Comparison of ENCODE assay signal across 1 cellular context in the genomic region with DNA sequence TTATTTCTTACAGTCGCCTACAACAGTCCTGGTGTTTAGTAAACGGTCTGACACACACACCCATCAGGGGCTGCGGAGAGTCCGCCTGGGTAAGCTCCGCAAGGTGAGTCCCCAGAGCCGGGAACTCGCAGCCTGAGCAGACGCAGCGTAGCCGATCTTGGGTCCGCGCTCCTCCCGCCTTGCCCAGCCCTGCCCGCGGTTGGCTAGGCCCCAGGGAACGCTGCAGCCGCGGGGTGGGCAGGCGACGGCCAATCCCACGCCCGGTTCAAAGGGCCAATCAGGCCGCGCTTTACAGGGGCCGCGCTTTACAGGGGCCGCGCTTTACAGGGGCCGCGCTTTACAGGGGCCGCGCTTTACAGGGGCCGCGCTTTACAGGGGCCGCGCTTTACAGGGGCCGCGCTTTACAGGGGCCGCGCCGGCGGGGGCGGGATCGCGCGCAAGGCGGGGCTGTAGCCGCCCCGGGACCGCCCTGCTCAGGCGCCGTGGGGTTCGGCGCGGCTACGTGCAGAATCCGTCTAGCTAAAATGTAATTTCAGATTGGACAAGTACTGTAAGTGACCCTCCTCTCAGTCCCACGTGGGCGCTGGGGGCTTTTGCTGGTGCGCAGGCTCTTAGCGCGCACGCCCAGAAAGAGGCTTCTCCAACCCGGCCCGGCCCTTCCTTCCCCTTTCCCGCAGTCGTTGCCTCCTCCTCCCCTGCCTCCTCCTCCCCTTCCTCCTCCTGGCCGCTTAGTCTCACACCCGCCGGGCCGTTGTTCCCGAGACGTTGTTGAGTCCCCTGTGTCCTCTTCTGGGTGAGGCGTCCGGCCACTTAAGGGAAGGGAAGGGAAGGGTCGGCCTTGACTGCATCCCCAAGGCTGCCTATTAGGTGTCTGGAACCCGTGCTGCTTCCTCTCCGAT.
TF ChIP-seq lines count a peak whose summit lies in the region.

A gene with protein sequence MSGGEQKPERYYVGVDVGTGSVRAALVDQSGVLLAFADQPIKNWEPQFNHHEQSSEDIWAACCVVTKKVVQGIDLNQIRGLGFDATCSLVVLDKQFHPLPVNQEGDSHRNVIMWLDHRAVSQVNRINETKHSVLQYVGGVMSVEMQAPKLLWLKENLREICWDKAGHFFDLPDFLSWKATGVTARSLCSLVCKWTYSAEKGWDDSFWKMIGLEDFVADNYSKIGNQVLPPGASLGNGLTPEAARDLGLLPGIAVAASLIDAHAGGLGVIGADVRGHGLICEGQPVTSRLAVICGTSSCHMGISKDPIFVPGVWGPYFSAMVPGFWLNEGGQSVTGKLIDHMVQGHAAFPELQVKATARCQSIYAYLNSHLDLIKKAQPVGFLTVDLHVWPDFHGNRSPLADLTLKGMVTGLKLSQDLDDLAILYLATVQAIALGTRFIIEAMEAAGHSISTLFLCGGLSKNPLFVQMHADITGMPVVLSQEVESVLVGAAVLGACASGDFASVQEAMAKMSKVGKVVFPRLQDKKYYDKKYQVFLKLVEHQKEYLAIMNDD (plus strand): TSS at position 737 of the 899 bp plus-strand sequence. CDS start 24,456 bp downstream, outside the sequence.

TF ChIP-seq in HepG2, 621 proteins besides CTCF, POLR2A, EP300 and RAD21 (continued from another document and continues in another):
- TF ChIP-seq, protein P1, sequence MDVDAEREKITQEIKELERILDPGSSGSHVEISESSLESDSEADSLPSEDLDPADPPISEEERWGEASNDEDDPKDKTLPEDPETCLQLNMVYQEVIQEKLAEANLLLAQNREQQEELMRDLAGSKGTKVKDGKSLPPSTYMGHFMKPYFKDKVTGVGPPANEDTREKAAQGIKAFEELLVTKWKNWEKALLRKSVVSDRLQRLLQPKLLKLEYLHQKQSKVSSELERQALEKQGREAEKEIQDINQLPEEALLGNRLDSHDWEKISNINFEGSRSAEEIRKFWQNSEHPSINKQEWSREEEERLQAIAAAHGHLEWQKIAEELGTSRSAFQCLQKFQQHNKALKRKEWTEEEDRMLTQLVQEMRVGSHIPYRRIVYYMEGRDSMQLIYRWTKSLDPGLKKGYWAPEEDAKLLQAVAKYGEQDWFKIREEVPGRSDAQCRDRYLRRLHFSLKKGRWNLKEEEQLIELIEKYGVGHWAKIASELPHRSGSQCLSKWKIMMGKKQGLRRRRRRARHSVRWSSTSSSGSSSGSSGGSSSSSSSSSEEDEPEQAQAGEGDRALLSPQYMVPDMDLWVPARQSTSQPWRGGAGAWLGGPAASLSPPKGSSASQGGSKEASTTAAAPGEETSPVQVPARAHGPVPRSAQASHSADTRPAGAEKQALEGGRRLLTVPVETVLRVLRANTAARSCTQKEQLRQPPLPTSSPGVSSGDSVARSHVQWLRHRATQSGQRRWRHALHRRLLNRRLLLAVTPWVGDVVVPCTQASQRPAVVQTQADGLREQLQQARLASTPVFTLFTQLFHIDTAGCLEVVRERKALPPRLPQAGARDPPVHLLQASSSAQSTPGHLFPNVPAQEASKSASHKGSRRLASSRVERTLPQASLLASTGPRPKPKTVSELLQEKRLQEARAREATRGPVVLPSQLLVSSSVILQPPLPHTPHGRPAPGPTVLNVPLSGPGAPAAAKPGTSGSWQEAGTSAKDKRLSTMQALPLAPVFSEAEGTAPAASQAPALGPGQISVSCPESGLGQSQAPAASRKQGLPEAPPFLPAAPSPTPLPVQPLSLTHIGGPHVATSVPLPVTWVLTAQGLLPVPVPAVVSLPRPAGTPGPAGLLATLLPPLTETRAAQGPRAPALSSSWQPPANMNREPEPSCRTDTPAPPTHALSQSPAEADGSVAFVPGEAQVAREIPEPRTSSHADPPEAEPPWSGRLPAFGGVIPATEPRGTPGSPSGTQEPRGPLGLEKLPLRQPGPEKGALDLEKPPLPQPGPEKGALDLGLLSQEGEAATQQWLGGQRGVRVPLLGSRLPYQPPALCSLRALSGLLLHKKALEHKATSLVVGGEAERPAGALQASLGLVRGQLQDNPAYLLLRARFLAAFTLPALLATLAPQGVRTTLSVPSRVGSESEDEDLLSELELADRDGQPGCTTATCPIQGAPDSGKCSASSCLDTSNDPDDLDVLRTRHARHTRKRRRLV (CRISPR knock-in tag; IDR thresholded peaks at IDR 0.05), result no peak
- peak; percentile 74 for TF ChIP-seq GABPB1 (CRISPR knock-in tag; IDR thresholded peaks at IDR 0.05)
- 0 out of 2 replicates have a peak, but pooled peaks have one; percentile 17 for TF ChIP-seq ZNF12 (CRISPR knock-in tag; IDR thresholded peaks at IDR 0.05)
- no peak for TF ChIP-seq ZNF7 (CRISPR knock-in tag; IDR thresholded peaks at IDR 0.05)
- TF ChIP-seq, protein P2, sequence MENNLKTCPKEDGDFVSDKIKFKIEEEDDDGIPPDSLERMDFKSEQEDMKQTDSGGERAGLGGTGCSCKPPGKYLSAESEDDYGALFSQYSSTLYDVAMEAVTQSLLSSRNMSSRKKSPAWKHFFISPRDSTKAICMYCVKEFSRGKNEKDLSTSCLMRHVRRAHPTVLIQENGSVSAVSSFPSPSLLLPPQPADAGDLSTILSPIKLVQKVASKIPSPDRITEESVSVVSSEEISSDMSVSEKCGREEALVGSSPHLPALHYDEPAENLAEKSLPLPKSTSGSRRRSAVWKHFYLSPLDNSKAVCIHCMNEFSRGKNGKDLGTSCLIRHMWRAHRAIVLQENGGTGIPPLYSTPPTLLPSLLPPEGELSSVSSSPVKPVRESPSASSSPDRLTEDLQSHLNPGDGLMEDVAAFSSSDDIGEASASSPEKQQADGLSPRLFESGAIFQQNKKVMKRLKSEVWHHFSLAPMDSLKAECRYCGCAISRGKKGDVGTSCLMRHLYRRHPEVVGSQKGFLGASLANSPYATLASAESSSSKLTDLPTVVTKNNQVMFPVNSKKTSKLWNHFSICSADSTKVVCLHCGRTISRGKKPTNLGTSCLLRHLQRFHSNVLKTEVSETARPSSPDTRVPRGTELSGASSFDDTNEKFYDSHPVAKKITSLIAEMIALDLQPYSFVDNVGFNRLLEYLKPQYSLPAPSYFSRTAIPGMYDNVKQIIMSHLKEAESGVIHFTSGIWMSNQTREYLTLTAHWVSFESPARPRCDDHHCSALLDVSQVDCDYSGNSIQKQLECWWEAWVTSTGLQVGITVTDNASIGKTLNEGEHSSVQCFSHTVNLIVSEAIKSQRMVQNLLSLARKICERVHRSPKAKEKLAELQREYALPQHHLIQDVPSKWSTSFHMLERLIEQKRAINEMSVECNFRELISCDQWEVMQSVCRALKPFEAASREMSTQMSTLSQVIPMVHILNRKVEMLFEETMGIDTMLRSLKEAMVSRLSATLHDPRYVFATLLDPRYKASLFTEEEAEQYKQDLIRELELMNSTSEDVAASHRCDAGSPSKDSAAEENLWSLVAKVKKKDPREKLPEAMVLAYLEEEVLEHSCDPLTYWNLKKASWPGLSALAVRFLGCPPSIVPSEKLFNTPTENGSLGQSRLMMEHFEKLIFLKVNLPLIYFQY (CRISPR knock-in tag; IDR thresholded peaks at IDR 0.05; ENCODE audit: borderline replicate concordance), result no peak; the same call in 1 of the 2 replicates
- TF ChIP-seq, protein P3, sequence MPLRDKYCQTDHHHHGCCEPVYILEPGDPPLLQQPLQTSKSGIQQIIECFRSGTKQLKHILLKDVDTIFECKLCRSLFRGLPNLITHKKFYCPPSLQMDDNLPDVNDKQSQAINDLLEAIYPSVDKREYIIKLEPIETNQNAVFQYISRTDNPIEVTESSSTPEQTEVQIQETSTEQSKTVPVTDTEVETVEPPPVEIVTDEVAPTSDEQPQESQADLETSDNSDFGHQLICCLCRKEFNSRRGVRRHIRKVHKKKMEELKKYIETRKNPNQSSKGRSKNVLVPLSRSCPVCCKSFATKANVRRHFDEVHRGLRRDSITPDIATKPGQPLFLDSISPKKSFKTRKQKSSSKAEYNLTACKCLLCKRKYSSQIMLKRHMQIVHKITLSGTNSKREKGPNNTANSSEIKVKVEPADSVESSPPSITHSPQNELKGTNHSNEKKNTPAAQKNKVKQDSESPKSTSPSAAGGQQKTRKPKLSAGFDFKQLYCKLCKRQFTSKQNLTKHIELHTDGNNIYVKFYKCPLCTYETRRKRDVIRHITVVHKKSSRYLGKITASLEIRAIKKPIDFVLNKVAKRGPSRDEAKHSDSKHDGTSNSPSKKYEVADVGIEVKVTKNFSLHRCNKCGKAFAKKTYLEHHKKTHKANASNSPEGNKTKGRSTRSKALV (CRISPR knock-in tag; IDR thresholded peaks at IDR 0.05), result peak; percentile 6; the same call in 1 of the 2 replicates
- 0 out of 2 replicates have a peak, but pooled peaks have one; percentile 31 for TF ChIP-seq ZNF644 (CRISPR knock-in tag; IDR thresholded peaks at IDR 0.05; ENCODE audit: low read depth)
- TF ChIP-seq, protein P4, sequence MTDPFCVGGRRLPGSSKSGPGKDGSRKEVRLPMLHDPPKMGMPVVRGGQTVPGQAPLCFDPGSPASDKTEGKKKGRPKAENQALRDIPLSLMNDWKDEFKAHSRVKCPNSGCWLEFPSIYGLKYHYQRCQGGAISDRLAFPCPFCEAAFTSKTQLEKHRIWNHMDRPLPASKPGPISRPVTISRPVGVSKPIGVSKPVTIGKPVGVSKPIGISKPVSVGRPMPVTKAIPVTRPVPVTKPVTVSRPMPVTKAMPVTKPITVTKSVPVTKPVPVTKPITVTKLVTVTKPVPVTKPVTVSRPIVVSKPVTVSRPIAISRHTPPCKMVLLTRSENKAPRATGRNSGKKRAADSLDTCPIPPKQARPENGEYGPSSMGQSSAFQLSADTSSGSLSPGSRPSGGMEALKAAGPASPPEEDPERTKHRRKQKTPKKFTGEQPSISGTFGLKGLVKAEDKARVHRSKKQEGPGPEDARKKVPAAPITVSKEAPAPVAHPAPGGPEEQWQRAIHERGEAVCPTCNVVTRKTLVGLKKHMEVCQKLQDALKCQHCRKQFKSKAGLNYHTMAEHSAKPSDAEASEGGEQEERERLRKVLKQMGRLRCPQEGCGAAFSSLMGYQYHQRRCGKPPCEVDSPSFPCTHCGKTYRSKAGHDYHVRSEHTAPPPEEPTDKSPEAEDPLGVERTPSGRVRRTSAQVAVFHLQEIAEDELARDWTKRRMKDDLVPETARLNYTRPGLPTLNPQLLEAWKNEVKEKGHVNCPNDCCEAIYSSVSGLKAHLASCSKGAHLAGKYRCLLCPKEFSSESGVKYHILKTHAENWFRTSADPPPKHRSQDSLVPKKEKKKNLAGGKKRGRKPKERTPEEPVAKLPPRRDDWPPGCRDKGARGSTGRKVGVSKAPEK (CRISPR knock-in tag; IDR thresholded peaks at IDR 0.05; ENCODE audit: borderline replicate concordance), result no peak
- no peak for TF ChIP-seq FOXM1 (CRISPR knock-in tag; IDR thresholded peaks at IDR 0.05)
- peak; percentile 46 for TF ChIP-seq AGO2 (optimal IDR thresholded peaks at IDR 0.05; ENCODE audit: low read depth, low read length)
- no peak for TF ChIP-seq JUN (CRISPR knock-in tag; IDR thresholded peaks at IDR 0.05)
- TF ChIP-seq ZNF792 (CRISPR knock-in tag; IDR thresholded peaks at IDR 0.05), result no peak
- TF ChIP-seq TARDBP (CRISPR knock-in tag; IDR thresholded peaks at IDR 0.05), result peak; percentile 67
- no peak; the same call in 1 of the 2 replicates for TF ChIP-seq NCOA2 (CRISPR knock-in tag; IDR thresholded peaks at IDR 0.05)
- TF ChIP-seq GABPA (IDR thresholded peaks at IDR 0.05; ENCODE audit: low read depth, low read length), result no peak
- no peak for TF ChIP-seq GABPA (CRISPR knock-in tag; IDR thresholded peaks at IDR 0.05; ENCODE audit: low read depth)
- TF ChIP-seq BHLHE40 (IDR thresholded peaks at IDR 0.05; ENCODE audit: low read length), result no peak
- TF ChIP-seq SNRNP70 (IDR thresholded peaks at IDR 0.05; ENCODE audit: low read depth, low read length), result no peak
- TF ChIP-seq ZNF619 (CRISPR knock-in tag; IDR thresholded peaks at IDR 0.05), result no peak
- TF ChIP-seq SIX1 (CRISPR knock-in tag; IDR thresholded peaks at IDR 0.05; ENCODE audit: borderline replicate concordance), result no peak
- TF ChIP-seq ZNF660 (CRISPR knock-in tag; IDR thresholded peaks at IDR 0.05; ENCODE audit: borderline replicate concordance, low read depth), result no peak
- TF ChIP-seq ZNF484 (CRISPR knock-in tag; IDR thresholded peaks at IDR 0.05; ENCODE audit: borderline replicate concordance, low read depth), result no peak
- peak; percentile 91; the same call in 1 of the 2 replicates for TF ChIP-seq PHF21A (CRISPR knock-in tag; IDR thresholded peaks at IDR 0.05)
- peak; percentile 82; the same call in 1 of the 2 replicates for TF ChIP-seq ZNF605 (CRISPR knock-in tag; IDR thresholded peaks at IDR 0.05)
- TF ChIP-seq, protein P5, sequence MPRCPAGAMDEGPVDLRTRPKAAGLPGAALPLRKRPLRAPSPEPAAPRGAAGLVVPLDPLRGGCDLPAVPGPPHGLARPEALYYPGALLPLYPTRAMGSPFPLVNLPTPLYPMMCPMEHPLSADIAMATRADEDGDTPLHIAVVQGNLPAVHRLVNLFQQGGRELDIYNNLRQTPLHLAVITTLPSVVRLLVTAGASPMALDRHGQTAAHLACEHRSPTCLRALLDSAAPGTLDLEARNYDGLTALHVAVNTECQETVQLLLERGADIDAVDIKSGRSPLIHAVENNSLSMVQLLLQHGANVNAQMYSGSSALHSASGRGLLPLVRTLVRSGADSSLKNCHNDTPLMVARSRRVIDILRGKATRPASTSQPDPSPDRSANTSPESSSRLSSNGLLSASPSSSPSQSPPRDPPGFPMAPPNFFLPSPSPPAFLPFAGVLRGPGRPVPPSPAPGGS (CRISPR knock-in tag; IDR thresholded peaks at IDR 0.05), result 0 out of 2 replicates have a peak, but pooled peaks have one; percentile 50
- TF ChIP-seq ZNF431 (CRISPR knock-in tag; IDR thresholded peaks at IDR 0.05; ENCODE audit: borderline replicate concordance, low read depth), result no peak; the same call in 1 of the 2 replicates
- no peak for TF ChIP-seq SIX4 (CRISPR knock-in tag; IDR thresholded peaks at IDR 0.05)
- no peak for TF ChIP-seq IKZF4 (CRISPR knock-in tag; IDR thresholded peaks at IDR 0.05; ENCODE audit: borderline replicate concordance, low read depth, not compliant biosample characterization)
- peak; percentile 39 for TF ChIP-seq KAT8 (CRISPR knock-in tag; IDR thresholded peaks at IDR 0.05)
- peak; percentile 50; the same call in 1 of the 2 replicates for TF ChIP-seq ATF7-NPFF (CRISPR knock-in tag; IDR thresholded peaks at IDR 0.05; ENCODE audit: low read depth)
- no peak for TF ChIP-seq ZNF230 (CRISPR knock-in tag; IDR thresholded peaks at IDR 0.05)
- TF ChIP-seq, protein P6, sequence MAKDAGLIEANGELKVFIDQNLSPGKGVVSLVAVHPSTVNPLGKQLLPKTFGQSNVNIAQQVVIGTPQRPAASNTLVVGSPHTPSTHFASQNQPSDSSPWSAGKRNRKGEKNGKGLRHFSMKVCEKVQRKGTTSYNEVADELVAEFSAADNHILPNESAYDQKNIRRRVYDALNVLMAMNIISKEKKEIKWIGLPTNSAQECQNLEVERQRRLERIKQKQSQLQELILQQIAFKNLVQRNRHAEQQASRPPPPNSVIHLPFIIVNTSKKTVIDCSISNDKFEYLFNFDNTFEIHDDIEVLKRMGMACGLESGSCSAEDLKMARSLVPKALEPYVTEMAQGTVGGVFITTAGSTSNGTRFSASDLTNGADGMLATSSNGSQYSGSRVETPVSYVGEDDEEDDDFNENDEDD (CRISPR knock-in tag; IDR thresholded peaks at IDR 0.05; ENCODE audit: borderline replicate concordance), result peak; percentile 85
- no peak for TF ChIP-seq RORA (CRISPR knock-in tag; IDR thresholded peaks at IDR 0.05)
- TF ChIP-seq, protein P7, sequence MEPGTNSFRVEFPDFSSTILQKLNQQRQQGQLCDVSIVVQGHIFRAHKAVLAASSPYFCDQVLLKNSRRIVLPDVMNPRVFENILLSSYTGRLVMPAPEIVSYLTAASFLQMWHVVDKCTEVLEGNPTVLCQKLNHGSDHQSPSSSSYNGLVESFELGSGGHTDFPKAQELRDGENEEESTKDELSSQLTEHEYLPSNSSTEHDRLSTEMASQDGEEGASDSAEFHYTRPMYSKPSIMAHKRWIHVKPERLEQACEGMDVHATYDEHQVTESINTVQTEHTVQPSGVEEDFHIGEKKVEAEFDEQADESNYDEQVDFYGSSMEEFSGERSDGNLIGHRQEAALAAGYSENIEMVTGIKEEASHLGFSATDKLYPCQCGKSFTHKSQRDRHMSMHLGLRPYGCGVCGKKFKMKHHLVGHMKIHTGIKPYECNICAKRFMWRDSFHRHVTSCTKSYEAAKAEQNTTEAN (CRISPR knock-in tag; conservative IDR thresholded peaks at IDR 0.05), result 0 out of 2 replicates have a peak, but pooled peaks have one; percentile 27
- no peak for TF ChIP-seq MTA3 (CRISPR knock-in tag; IDR thresholded peaks at IDR 0.05)
- TF ChIP-seq ZNF432 (CRISPR knock-in tag; IDR thresholded peaks at IDR 0.05; ENCODE audit: borderline replicate concordance), result no peak
